Comparison of ENCODE assay signal across 1 cellular context in genomic region chr2:143730155-143730949, GRCh38.
TF ChIP-seq lines count a peak whose summit lies in the region.

No MANE protein-coding gene starts in this region.

TF ChIP-seq in GM23338, 12 proteins besides CTCF, POLR2A, EP300 and RAD21 (continued from another document):
- TF ChIP-seq, protein P1, sequence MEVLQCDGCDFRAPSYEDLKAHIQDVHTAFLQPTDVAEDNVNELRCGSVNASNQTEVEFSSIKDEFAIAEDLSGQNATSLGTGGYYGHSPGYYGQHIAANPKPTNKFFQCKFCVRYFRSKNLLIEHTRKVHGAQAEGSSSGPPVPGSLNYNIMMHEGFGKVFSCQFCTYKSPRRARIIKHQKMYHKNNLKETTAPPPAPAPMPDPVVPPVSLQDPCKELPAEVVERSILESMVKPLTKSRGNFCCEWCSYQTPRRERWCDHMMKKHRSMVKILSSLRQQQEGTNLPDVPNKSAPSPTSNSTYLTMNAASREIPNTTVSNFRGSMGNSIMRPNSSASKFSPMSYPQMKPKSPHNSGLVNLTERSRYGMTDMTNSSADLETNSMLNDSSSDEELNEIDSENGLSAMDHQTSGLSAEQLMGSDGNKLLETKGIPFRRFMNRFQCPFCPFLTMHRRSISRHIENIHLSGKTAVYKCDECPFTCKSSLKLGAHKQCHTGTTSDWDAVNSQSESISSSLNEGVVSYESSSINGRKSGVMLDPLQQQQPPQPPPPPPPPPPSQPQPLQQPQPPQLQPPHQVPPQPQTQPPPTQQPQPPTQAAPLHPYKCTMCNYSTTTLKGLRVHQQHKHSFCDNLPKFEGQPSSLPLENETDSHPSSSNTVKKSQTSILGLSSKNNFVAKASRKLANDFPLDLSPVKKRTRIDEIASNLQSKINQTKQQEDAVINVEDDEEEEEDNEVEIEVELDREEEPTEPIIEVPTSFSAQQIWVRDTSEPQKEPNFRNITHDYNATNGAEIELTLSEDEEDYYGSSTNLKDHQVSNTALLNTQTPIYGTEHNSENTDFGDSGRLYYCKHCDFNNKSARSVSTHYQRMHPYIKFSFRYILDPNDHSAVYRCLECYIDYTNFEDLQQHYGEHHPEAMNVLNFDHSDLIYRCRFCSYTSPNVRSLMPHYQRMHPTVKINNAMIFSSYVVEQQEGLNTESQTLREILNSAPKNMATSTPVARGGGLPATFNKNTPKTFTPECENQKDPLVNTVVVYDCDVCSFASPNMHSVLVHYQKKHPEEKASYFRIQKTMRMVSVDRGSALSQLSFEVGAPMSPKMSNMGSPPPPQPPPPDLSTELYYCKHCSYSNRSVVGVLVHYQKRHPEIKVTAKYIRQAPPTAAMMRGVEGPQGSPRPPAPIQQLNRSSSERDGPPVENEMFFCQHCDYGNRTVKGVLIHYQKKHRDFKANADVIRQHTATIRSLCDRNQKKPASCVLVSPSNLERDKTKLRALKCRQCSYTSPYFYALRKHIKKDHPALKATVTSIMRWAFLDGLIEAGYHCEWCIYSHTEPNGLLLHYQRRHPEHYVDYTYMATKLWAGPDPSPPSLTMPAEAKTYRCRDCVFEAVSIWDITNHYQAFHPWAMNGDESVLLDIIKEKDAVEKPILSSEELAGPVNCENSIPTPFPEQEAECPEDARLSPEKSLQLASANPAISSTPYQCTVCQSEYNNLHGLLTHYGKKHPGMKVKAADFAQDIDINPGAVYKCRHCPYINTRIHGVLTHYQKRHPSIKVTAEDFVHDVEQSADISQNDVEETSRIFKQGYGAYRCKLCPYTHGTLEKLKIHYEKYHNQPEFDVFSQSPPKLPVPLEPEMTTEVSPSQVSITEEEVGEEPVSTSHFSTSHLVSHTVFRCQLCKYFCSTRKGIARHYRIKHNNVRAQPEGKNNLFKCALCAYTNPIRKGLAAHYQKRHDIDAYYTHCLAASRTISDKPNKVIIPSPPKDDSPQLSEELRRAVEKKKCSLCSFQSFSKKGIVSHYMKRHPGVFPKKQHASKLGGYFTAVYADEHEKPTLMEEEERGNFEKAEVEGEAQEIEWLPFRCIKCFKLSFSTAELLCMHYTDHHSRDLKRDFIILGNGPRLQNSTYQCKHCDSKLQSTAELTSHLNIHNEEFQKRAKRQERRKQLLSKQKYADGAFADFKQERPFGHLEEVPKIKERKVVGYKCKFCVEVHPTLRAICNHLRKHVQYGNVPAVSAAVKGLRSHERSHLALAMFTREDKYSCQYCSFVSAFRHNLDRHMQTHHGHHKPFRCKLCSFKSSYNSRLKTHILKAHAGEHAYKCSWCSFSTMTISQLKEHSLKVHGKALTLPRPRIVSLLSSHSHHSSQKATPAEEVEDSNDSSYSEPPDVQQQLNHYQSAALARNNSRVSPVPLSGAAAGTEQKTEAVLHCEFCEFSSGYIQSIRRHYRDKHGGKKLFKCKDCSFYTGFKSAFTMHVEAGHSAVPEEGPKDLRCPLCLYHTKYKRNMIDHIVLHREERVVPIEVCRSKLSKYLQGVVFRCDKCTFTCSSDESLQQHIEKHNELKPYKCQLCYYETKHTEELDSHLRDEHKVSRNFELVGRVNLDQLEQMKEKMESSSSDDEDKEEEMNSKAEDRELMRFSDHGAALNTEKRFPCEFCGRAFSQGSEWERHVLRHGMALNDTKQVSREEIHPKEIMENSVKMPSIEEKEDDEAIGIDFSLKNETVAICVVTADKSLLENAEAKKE (CRISPR knock-in tag; IDR thresholded peaks at IDR 0.05) = no peak
- TF ChIP-seq POLR2AphosphoS5 (IDR thresholded peaks at IDR 0.05; ENCODE audit: low read depth) = no peak
